ENCODE assay signal across 8 cellular contexts in genomic region chr18:76518543-76519155, GRCh38. TPM values are rescaled to one million over a fixed set of nuclear protein-coding genes. Genes with fewer than 3 reads are reported as not detected.
DNase-seq lines count a peak whose midpoint lies in the region; ATAC-seq and TF ChIP-seq lines count a peak whose summit lies in the region.

No MANE protein-coding gene starts in this region.

- H3K27ac ChIP-seq in mesendoderm (ENCODE audit: low read depth, low read length) = no peak overlapping the region
- H3K27ac ChIP-seq in uterus = peak overlapping the region; percentile 86 to 97

- peak overlapping the region; percentile 9 for H3K4me3 ChIP-seq in NB4 (ENCODE audit: low read depth, low read length)
- peak overlapping the region; percentile 22 for H3K4me3 ChIP-seq in mesendoderm (ENCODE audit: low read length)
- peak overlapping the region; percentile 26 to 31 for H3K4me3 ChIP-seq in uterus

- H2BK120ac ChIP-seq in mesendoderm (ENCODE audit: low read depth, low read length) = no peak overlapping the region

- H3K4me1 ChIP-seq in mesendoderm (ENCODE audit: control insufficient read depth, low read depth, low read length) (no peaks in the 10 kb centered on the region), uterus (peaks cover 0 to 3% of the 10 kb centered on the region in 2 donors)

- peak overlapping the region; percentile 56 for H3K4me2 ChIP-seq in mesendoderm (ENCODE audit: low read length)

- H3K23ac ChIP-seq in mesendoderm (ENCODE audit: low read length) = no peak overlapping the region

- H2BK15ac ChIP-seq in mesendoderm (replicated peaks; ENCODE audit: low read depth) = peak overlapping the region; percentile 23

- H3K79me2 ChIP-seq in mesendoderm (ENCODE audit: control insufficient read depth, insufficient read depth, low read length) = no peaks in the 10 kb centered on the region

- TF ChIP-seq POLR2A in NB4 (IDR thresholded peaks at IDR 0.05; ENCODE audit: extremely low read depth, insufficient read length) = no peak
- TF ChIP-seq POLR2A in uterus (IDR thresholded peaks at IDR 0.05) = no peak

- peak overlapping the region; percentile 63 for H3K4ac ChIP-seq in mesendoderm (ENCODE audit: low read depth, low read length)

- DNase-seq in DMS153 treated with DMSO at 0.1 percent for 48 hours (lab: John Stamatoyannopoulos, UW; ENCODE audit: unreplicated experiment) = peak; percentile 69
- DNase-seq in NB4 (ENCODE audit: low read depth) = peak; percentile 37
- DNase-seq in dermis blood vessel endothelial cell = peak; percentile 17
- peak; percentile 69 for DNase-seq in mesendoderm
- DNase-seq in uterus = peak; percentile 71 to 72
- DNase-seq in HT-29 (ENCODE audit: low spot score) = no peak
- DNase-seq in activated CD4-positive, alpha-beta T cell treated with anti-CD3 and anti-CD28 coated beads, Interleukin-2, amount 50 U/mL, for 4 hours = no peak

- H4K5ac ChIP-seq in mesendoderm (ENCODE audit: low read length) = no peak overlapping the region

- H3K36me3 ChIP-seq in mesendoderm (ENCODE audit: control insufficient read depth, insufficient read depth, low read length) = no peaks in the 10 kb centered on the region
- H3K36me3 ChIP-seq in uterus = no peaks in the 10 kb centered on the region

- H3K27me3 ChIP-seq in mesendoderm (ENCODE audit: insufficient read depth, low read length, poor library complexity) = no peaks in the 10 kb centered on the region
- H3K27me3 ChIP-seq in uterus = no peaks in the 10 kb centered on the region

- H4K8ac ChIP-seq in mesendoderm (ENCODE audit: low read depth, low read length) = no peak overlapping the region

- no peaks in the 10 kb centered on the region for H3K9me3 ChIP-seq in uterus

- H3K9ac ChIP-seq in mesendoderm (ENCODE audit: low read length) = peak overlapping the region; percentile 50

- H2BK5ac ChIP-seq in mesendoderm (ENCODE audit: low read length) = no peak overlapping the region

- no CpG with 5 or more reads among the region's 23 CpGs for WGBS in mesendoderm (ENCODE audit: extremely low coverage, insufficient coverage, low lambda C conversion rate)

- TF ChIP-seq CTCF in NB4 (IDR thresholded peaks at IDR 0.05; ENCODE audit: low read depth, low read length) (no peak), uterus (IDR thresholded peaks at IDR 0.05) (peak in 2 of 4 experiments; percentile 8 to 17)

- ATAC-seq in GM19467 (IDR thresholded peaks at IDR 0.05; ENCODE audit: unreplicated experiment) = no peak

- no peak overlapping the region for H3K18ac ChIP-seq in mesendoderm (ENCODE audit: low read length)

- peak overlapping the region; percentile 76 for H3K56ac ChIP-seq in mesendoderm (ENCODE audit: low read length)

- H2AK5ac ChIP-seq in mesendoderm (ENCODE audit: low read length) = no peak overlapping the region

- intact Hi-C loops in uterus (cut with DNase I; ENCODE audit: low total_unique reads) = no loop called here

- H3K79me1 ChIP-seq in mesendoderm (ENCODE audit: low read length) = no peaks in the 10 kb centered on the region

RNA-seq across cellular contexts. Expression of gene ZNF516, which starts 23.6 kb away (rescaled TPM):
- total RNA-seq in dermis blood vessel endothelial cell (12.3 and 13.2 TPM in 2 replicates), uterus (100 to 1,000 TPM in 1 of 4 donors, 10 to 100 TPM in 3; 29.4 to 177 (median 65.7) TPM)
- 2.1 TPM for polyA plus RNA-seq in mesendoderm (2013, experiment 1 of 2)
- 2.6 TPM for polyA plus RNA-seq in mesendoderm (2013, experiment 2 of 2)
- total RNA-seq in HT-29 (2014; rRNA removed; shearing (Covaris generic)) = 8.1 and 10.4 TPM in 2 replicates

Comparison
In these comparisons a context has a peak if more than half of its experiments do, and no peak if none do; other contexts are left out.
1. DNase-seq: peak in DMS153 treated with DMSO at 0.1 percent for 48 hours (single experiment), NB4 (single experiment), dermis blood vessel endothelial cell (single experiment), mesendoderm (single experiment) and uterus (2 of 2); none in HT-29 (single experiment) and activated CD4-positive, alpha-beta T cell treated with anti-CD3 and anti-CD28 coated beads, Interleukin-2, amount 50 U/mL, for 4 hours (0 of 2).
2. Peak in every context shown above with its lines, with median percentiles within 50 percentile points of each other: H3K4me3 ChIP-seq.